In genomic region chr19:35224681-35225604, GRCh38 we compare ENCODE assay signal across 15 cellular contexts. TPM values are rescaled to one million over a fixed set of nuclear protein-coding genes. Genes with fewer than 3 reads are reported as not detected.
DNase-seq lines count a peak whose midpoint lies in the region; ATAC-seq and TF ChIP-seq lines count a peak whose summit lies in the region.
"Had no signal": no experiment of that assay in that cellular context is flagged by ENCODE, and none has a peak within 500 bp of the region (broad histone marks: within the 10 kb centered on the region; RNA-seq: fewer than 3 reads in every experiment).

No MANE protein-coding gene starts in this region.

- TF ChIP-seq CTCF in choroid plexus epithelial cell (conservative IDR thresholded peaks at IDR 0.05; ENCODE audit: low read depth, low read length) (peak; percentile 2), mucosa of descending colon (IDR thresholded peaks at IDR 0.05) (no peak), uterus (IDR thresholded peaks at IDR 0.05) (no peak)

- intact Hi-C loops in mucosa of descending colon (cut with DNase I, micrococcal nuclease): no loop called here
- intact Hi-C loops in uterus (cut with DNase I; ENCODE audit: low total_unique reads): no loop called here

- H3K9me3 ChIP-seq in BLaER1 (0 out of 2 replicates have a peak, but pooled peaks cover 11% of the 10 kb centered on the region), mucosa of descending colon (no peaks in the 10 kb centered on the region), uterus (no peaks in the 10 kb centered on the region)

- H3K36me3 ChIP-seq in BLaER1: no peaks in the 10 kb centered on the region
- H3K36me3 ChIP-seq in H7 (replicated peaks; ENCODE audit: control insufficient read depth, insufficient read depth, low read length): no peaks in the 10 kb centered on the region
- H3K36me3 ChIP-seq in mucosa of descending colon (ENCODE audit: low read depth): no peaks in the 10 kb centered on the region
- no peaks in the 10 kb centered on the region for H3K36me3 ChIP-seq in uterus

- ATAC-seq in mucosa of descending colon: peak; percentile 66
- no peak for ATAC-seq in HG02885 (IDR thresholded peaks at IDR 0.05; ENCODE audit: poor library complexity, unreplicated experiment)
- ATAC-seq: CD8-positive, alpha-beta T cell had no signal

- no peak for TF ChIP-seq POLR2A in uterus (IDR thresholded peaks at IDR 0.05)

- H3K27me3 ChIP-seq in BLaER1: no peaks in the 10 kb centered on the region
- H3K27me3 ChIP-seq in H7 (ENCODE audit: control insufficient read depth, insufficient read depth, low read length): no peaks in the 10 kb centered on the region
- H3K27me3 ChIP-seq in uterus: no peaks in the 10 kb centered on the region
- H3K27me3 ChIP-seq: hepatocyte had no signal

- H3K9ac ChIP-seq in BLaER1: no peak overlapping the region; the same call in 1 of the 2 replicates

- H3K4me1 ChIP-seq in BLaER1 (peaks cover 47% of the 10 kb centered on the region), mucosa of descending colon (ENCODE audit: low read depth) (no peaks in the 10 kb centered on the region), uterus (no peaks in the 10 kb centered on the region)

- no peak overlapping the region for H3K4me3 ChIP-seq in BLaER1
- peak overlapping the region; percentile 12 for H3K4me3 ChIP-seq in H7 (ENCODE audit: insufficient read depth, low read depth, low read length)
- H3K4me3 ChIP-seq in choroid plexus epithelial cell (ENCODE audit: low read depth, low read length): no peak overlapping the region
- no peak overlapping the region for H3K4me3 ChIP-seq in mucosa of descending colon
- H3K4me3 ChIP-seq in uterus: no peak overlapping the region
- H3K4me3 ChIP-seq: hepatocyte, skin epidermis had no signal

- no peaks in the 10 kb centered on the region for H4K20me1 ChIP-seq in BLaER1

- DNase-seq in H7: peak; percentile 84
- DNase-seq in choroid plexus epithelial cell (ENCODE audit: low read depth): no peak
- DNase-seq in mucosa of descending colon: peak in 2 of 3 donors; percentile 59 to 60
- no peak for DNase-seq in COLO829 (ENCODE audit: low spot score)
- no peak for DNase-seq in uterus
- no peak for DNase-seq in NOMO-1 (lab: John Stamatoyannopoulos, UW; ENCODE audit: unreplicated experiment in 2 of 2)
- DNase-seq: activated CD4-positive, alpha-beta T cell treated with anti-CD3 and anti-CD28 coated beads for 48 hours; NCI-H510A treated with DMSO at 0.1 percent for 48 hours had no signal

- peak overlapping the region; percentile 78 for H3K4me2 ChIP-seq in BLaER1
- H3K4me2 ChIP-seq: hepatocyte had no signal

- peak overlapping the region; percentile 54 for H3K27ac ChIP-seq in BLaER1
- H3K27ac ChIP-seq in uterus: no peak overlapping the region
- H3K27ac ChIP-seq: hepatocyte had no signal

RNA-seq across cellular contexts. Expression of gene FAM187B, which starts 3.6 kb away (rescaled TPM):
- total RNA-seq in H7 (2014; rRNA removed; shearing (Covaris generic)): not detected in 2 replicates
- total RNA-seq in mucosa of descending colon (not detected), uterus (under 1 TPM in 1 of 4 donors, not detected in 3; 0.21 TPM)
- total RNA-seq: CD8-positive, alpha-beta T cell; hepatocyte; LHCN-M2; SK-MEL-5 had no signal

RNA-seq across cellular contexts. Expression of gene LSR, which starts 23.9 kb away (rescaled TPM):
- total RNA-seq in H7 (2014; rRNA removed; shearing (Covaris generic)): 128 and 134 TPM in 2 replicates
- 100 to 1,000 TPM; 123 to 302 (median 289) TPM for total RNA-seq in mucosa of descending colon
- total RNA-seq in uterus: 10 to 100 TPM in 3 of 4 donors, 1 to 10 TPM in 1; 7.3 to 37.8 (median 20.2) TPM

RNA-seq across cellular contexts. Expression of gene USF2, which starts 43.8 kb away (rescaled TPM):
- 79.3 and 91.7 TPM in 2 replicates for total RNA-seq in H7 (2014; rRNA removed; shearing (Covaris generic))
- 100 to 1,000 TPM in 2 of 3 donors, 10 to 100 TPM in 1; 94.5 to 131 (median 116) TPM for total RNA-seq in mucosa of descending colon
- 100 to 1,000 TPM in 1 of 4 donors, 10 to 100 TPM in 3; 48.8 to 155 (median 87.5) TPM for total RNA-seq in uterus

RNA-seq across cellular contexts. Expression of gene HAMP, which starts 57.4 kb away (rescaled TPM):
- not detected in 2 replicates for total RNA-seq in H7 (2014; rRNA removed; shearing (Covaris generic))
- not detected for total RNA-seq in mucosa of descending colon
- total RNA-seq in uterus: 1 to 10 TPM in 1 of 4 donors, not detected in 3; 1.1 TPM
- total RNA-seq: LHCN-M2, SK-MEL-5 had no signal

Comparison
In these comparisons a context has a peak if more than half of its experiments do, and no peak if none do; other contexts are left out.
1. DNase-seq: peak in H7 (single experiment) and mucosa of descending colon (2 of 3); none in choroid plexus epithelial cell (single experiment), COLO829 (single experiment), uterus (0 of 2) and NOMO-1 (0 of 2).